ENCODE assay signal across 13 cellular contexts in genomic region chr4:10007772-10008171, GRCh38. TPM values are rescaled to one million over a fixed set of nuclear protein-coding genes. Genes with fewer than 3 reads are reported as not detected.
DNase-seq lines count a peak whose midpoint lies in the region; ATAC-seq and TF ChIP-seq lines count a peak whose summit lies in the region.
"Had no signal": no experiment of that assay in that cellular context is flagged by ENCODE, and none has a peak within 500 bp of the region (broad histone marks: within the 10 kb centered on the region; RNA-seq: fewer than 3 reads in every experiment).

No MANE protein-coding gene starts in this region.

- no peaks in the 10 kb centered on the region for H3K36me3 ChIP-seq in MM.1S (replicated peaks; ENCODE audit: insufficient read depth, low read length)
- no peaks in the 10 kb centered on the region for H3K36me3 ChIP-seq in SK-N-SH (replicated peaks in 1 of 2; ENCODE audit: control insufficient read depth in 1 of 2, insufficient read depth in 2 of 2, low read length in 1 of 2)

- H3K27me3 Mint-ChIP-seq in stimulated activated memory B cell treated with anti-CD40 and anti-IgM and Interleukin-4, amounts not matched to agents 10 μg/mL and 1 μg/mL and 100 μg/mL, for 72 hours = no peaks in the 10 kb centered on the region

- no peak overlapping the region for H3K4me3 Mint-ChIP-seq in stimulated activated memory B cell treated with anti-CD40 and anti-IgM and Interleukin-4, amounts not matched to agents 10 μg/mL and 1 μg/mL and 100 μg/mL, for 72 hours

- H3K36me3 Mint-ChIP-seq in stimulated activated memory B cell treated with anti-CD40 and anti-IgM and Interleukin-4, amounts not matched to agents 10 μg/mL and 1 μg/mL and 100 μg/mL, for 72 hours = no peaks in the 10 kb centered on the region

- H2AFZ ChIP-seq in MM.1S (ENCODE audit: low read length) = no peak overlapping the region
- H2AFZ ChIP-seq in SK-N-SH (ENCODE audit: low read depth) = no peak overlapping the region

- no peak for DNase-seq in MM.1S
- no peak for DNase-seq in SK-N-SH
- no peak for DNase-seq in stimulated activated naive CD4-positive, alpha-beta T cell (lab: John Stamatoyannopoulos, UW)
- DNase-seq in HUDEP-2 (lab: John Stamatoyannopoulos, UW; ENCODE audit: unreplicated experiment in 76 of 76) = no peak
- DNase-seq in putamen (ENCODE audit: low spot score) = no peak
- DNase-seq: GDM1; left cardiac atrium; retina; stimulated activated naive CD8-positive, alpha-beta T cell treated with anti-CD3 and anti-CD28 coated beads, Interleukin-15, Interleukin-2, amounts not matched to agents 100 U/mL and 50 U/mL, for 24 hours had no signal

- H3K4me1 Mint-ChIP-seq in stimulated activated memory B cell treated with anti-CD40 and anti-IgM and Interleukin-4, amounts not matched to agents 10 μg/mL and 1 μg/mL and 100 μg/mL, for 72 hours = peaks cover 26% of the 10 kb centered on the region

- H4K20me1 ChIP-seq in MM.1S (ENCODE audit: insufficient read depth, low read length) = no peaks in the 10 kb centered on the region
- no peaks in the 10 kb centered on the region for H4K20me1 ChIP-seq in SK-N-SH (ENCODE audit: insufficient read depth)

- H3K4me3 ChIP-seq in MM.1S (ENCODE audit: low read length) = no peak overlapping the region
- no peak overlapping the region for H3K4me3 ChIP-seq in SK-N-SH (ENCODE audit: low read depth in 2 of 2, low read length in 1 of 2)

- WGBS in SK-N-SH (ENCODE audit: low lambda C conversion rate) = 8% methylated on average over 4 of the region's 4 CpGs

- H3K4me1 ChIP-seq in MM.1S (ENCODE audit: low read length) (peaks cover 22% of the 10 kb centered on the region), SK-N-SH (ENCODE audit: control insufficient read depth in 1 of 2, insufficient read depth in 2 of 2, low read depth in 1 of 2, low read length in 1 of 2) (peaks cover 0 to 43% of the 10 kb centered on the region in 2 experiments; a peak in 2 of 4 replicates)

- no peak for TF ChIP-seq EP300 in SK-N-SH (IDR thresholded peaks at IDR 0.05; ENCODE audit: borderline replicate concordance in 1 of 2, low read depth in 1 of 2, low read length in 1 of 2)

- H3K9ac ChIP-seq in MM.1S (ENCODE audit: low read length) (no peak overlapping the region), SK-N-SH (no peak overlapping the region)

- H3K27ac ChIP-seq in MM.1S (ENCODE audit: low read length) (peak overlapping the region; percentile 44; the same call in 1 of the 2 replicates), SK-N-SH (ENCODE audit: low read depth in 2 of 2, low read length in 1 of 2) (peak overlapping the region in 1 of 2 experiments; percentile 96; a peak in 2 of 4 replicates)

- peak overlapping the region; percentile 31; the same call in 1 of the 2 replicates for H3K4me2 ChIP-seq in MM.1S (ENCODE audit: low read depth, low read length)
- no peak overlapping the region for H3K4me2 ChIP-seq in SK-N-SH

- H3K9me2 ChIP-seq in MM.1S (replicated peaks; ENCODE audit: insufficient read depth, low read length) (no peaks in the 10 kb centered on the region), SK-N-SH (no peaks in the 10 kb centered on the region)

- peaks cover 3% of the 10 kb centered on the region for H3K9me3 Mint-ChIP-seq in stimulated activated memory B cell treated with anti-CD40 and anti-IgM and Interleukin-4, amounts not matched to agents 10 μg/mL and 1 μg/mL and 100 μg/mL, for 72 hours
- H3K9me3 Mint-ChIP-seq: activated T-helper 2 cell treated with anti-CD3 and anti-CD28 coated beads, Interferon-gamma antibody, Interleukin-2, Interleukin-4, amounts not matched to agents 10 μg/mL and 5 μg/mL and 100 μg/mL, durations not matched to agents 14 hours and 24 hours and 36 hours had no signal

- TF ChIP-seq CTCF in MM.1S (IDR thresholded peaks at IDR 0.05; ENCODE audit: low read length) = no peak
- TF ChIP-seq CTCF in SK-N-SH (IDR thresholded peaks at IDR 0.05) = no peak

- CTCF ChIA-PET in SK-N-SH (lab: Yijun Ruan, JAX) = interaction anchor here (1.2 to 12.7 kb wide), 6 partner anchors 10 to 244 kb away, joined by 3 to 205 read pairs (median 4); no protein-coding TSS in a partner anchor

- TF ChIP-seq RAD21 in SK-N-SH (IDR thresholded peaks at IDR 0.05; ENCODE audit: low read length) = no peak

- ATAC-seq in GM19025 (IDR thresholded peaks at IDR 0.05; ENCODE audit: low read depth, unreplicated experiment) (peak; percentile 40), HG02571 (IDR thresholded peaks at IDR 0.05; ENCODE audit: unreplicated experiment) (peak; percentile 61)
- ATAC-seq in stimulated activated memory B cell treated with anti-CD40 and anti-IgM and Interleukin-4, amounts not matched to agents 10 μg/mL and 1 μg/mL and 100 μg/mL, for 72 hours = peak; percentile 67

- H3K27ac Mint-ChIP-seq in stimulated activated memory B cell treated with anti-CD40 and anti-IgM and Interleukin-4, amounts not matched to agents 10 μg/mL and 1 μg/mL and 100 μg/mL, for 72 hours = peak overlapping the region; percentile 60
- H3K27ac Mint-ChIP-seq: activated T-helper 2 cell treated with anti-CD3 and anti-CD28 coated beads, Interferon-gamma antibody, Interleukin-2, Interleukin-4, amounts not matched to agents 10 μg/mL and 5 μg/mL and 100 μg/mL, durations not matched to agents 14 hours and 24 hours and 36 hours had no signal

- POLR2A ChIA-PET in SK-N-SH (lab: Yijun Ruan, JAX) = interaction anchor here (1.3 kb wide), 1 partner anchor 72 kb away, joined by 4 read pairs; no protein-coding TSS in a partner anchor

- H3K9me3 ChIP-seq in MM.1S (replicated peaks; ENCODE audit: insufficient read depth, low read length) = no peaks in the 10 kb centered on the region
- no peaks in the 10 kb centered on the region for H3K9me3 ChIP-seq in SK-N-SH

- no peaks in the 10 kb centered on the region for H3K27me3 ChIP-seq in MM.1S (replicated peaks; ENCODE audit: insufficient read depth, low read length)
- no peaks in the 10 kb centered on the region for H3K27me3 ChIP-seq in SK-N-SH (ENCODE audit: insufficient read depth)

- H3K79me2 ChIP-seq in MM.1S (ENCODE audit: low read length) (no peaks in the 10 kb centered on the region), SK-N-SH (ENCODE audit: insufficient read depth) (no peaks in the 10 kb centered on the region)

- H3F3A ChIP-seq in MM.1S (ENCODE audit: insufficient read depth, low read length) (peaks cover 10% of the 10 kb centered on the region), SK-N-SH (replicated peaks; ENCODE audit: insufficient read depth) (no peaks in the 10 kb centered on the region)

TF ChIP-seq in SK-N-SH, 30 proteins besides CTCF, POLR2A, EP300 and RAD21:
- TF ChIP-seq USF1 (IDR thresholded peaks at IDR 0.05; ENCODE audit: borderline replicate concordance, low read depth) (no peak), RCOR1 (IDR thresholded peaks at IDR 0.05; ENCODE audit: low read length) (no peak), NRF1 (IDR thresholded peaks at IDR 0.05; ENCODE audit: low read depth, low read length) (no peak), TCF12 (IDR thresholded peaks at IDR 0.05) (no peak), MXI1 (IDR thresholded peaks at IDR 0.05; ENCODE audit: low read depth, low read length) (no peak), ZBTB33 (IDR thresholded peaks at IDR 0.05; ENCODE audit: borderline replicate concordance, low read depth) (no peak), NFIC (IDR thresholded peaks at IDR 0.05; ENCODE audit: borderline replicate concordance) (no peak), CHD2 (IDR thresholded peaks at IDR 0.05; ENCODE audit: low read length, partially characterized antibody) (no peak), FOXM1 (IDR thresholded peaks at IDR 0.05; ENCODE audit: low read depth) (no peak), PBX3 (IDR thresholded peaks at IDR 0.05) (no peak), SIN3A (IDR thresholded peaks at IDR 0.05; ENCODE audit: borderline replicate concordance, low read depth, low read length) (no peak)

RNA-seq across cellular contexts. Expression of gene SLC2A9, which starts 13.5 kb away (rescaled TPM):
- not detected in 2 replicates for polyA plus RNA-seq in SK-N-SH (2012; rRNA removed)
- polyA plus RNA-seq in SK-N-SH (2012; cell fraction: cytosol; rRNA removed) = not detected in 2 replicates
- 0.02 and 0.04 TPM in 2 replicates for polyA plus RNA-seq in SK-N-SH (2012; cell fraction: nucleus; rRNA removed)
